ENCODE assay signal across 8 cellular contexts in genomic region chr2:155145758-155146229, GRCh38.
DNase-seq lines count a peak whose midpoint lies in the region; ATAC-seq and TF ChIP-seq lines count a peak whose summit lies in the region.

No MANE protein-coding gene starts in this region.

- H3K9me3 Mint-ChIP-seq in H9 (no peaks in the 10 kb centered on the region), glutamatergic neuron (ENCODE audit: unreplicated experiment) (peaks cover 5% of the 10 kb centered on the region), nephron progenitor cell (no peaks in the 10 kb centered on the region)
- no peaks in the 10 kb centered on the region for H3K9me3 Mint-ChIP-seq in activated T-cell treated with anti-CD3 and anti-CD28 coated beads, Interleukin-2, amount 50 U/mL, for 4 hours

- no peak overlapping the region for H3K9ac ChIP-seq in H9 (ENCODE audit: extremely low read depth, insufficient read length, low read length)

- no peak overlapping the region for H3K14ac ChIP-seq in H9 (ENCODE audit: insufficient read depth, low read length)

- no peak overlapping the region for H3K27ac ChIP-seq in H9 (ENCODE audit: insufficient read length, low read depth, low read length)

- H3K79me2 ChIP-seq in H9 (ENCODE audit: insufficient read depth, low read length): no peaks in the 10 kb centered on the region

- no peak overlapping the region for H2BK120ac ChIP-seq in H9 (ENCODE audit: low read depth, low read length, poor library complexity, severe bottlenecking)

- no peak overlapping the region for H3K18ac ChIP-seq in H9 (ENCODE audit: insufficient read length, low read depth, low read length)

- no peaks in the 10 kb centered on the region for H3K27me3 ChIP-seq in H9 (ENCODE audit: insufficient read depth, low read length)

- ATAC-seq in GM18867 (IDR thresholded peaks at IDR 0.05; ENCODE audit: unreplicated experiment) (peak; percentile 98), HG03521 (IDR thresholded peaks at IDR 0.05; ENCODE audit: unreplicated experiment) (peak; percentile 96)
- ATAC-seq in activated T-cell treated with anti-CD3 and anti-CD28 coated beads, Interleukin-2, amount 50 U/mL, for 4 hours: no peak

- no peak overlapping the region for H3K56ac ChIP-seq in H9 (ENCODE audit: insufficient read length, low read depth, low read length)

- H3K79me1 ChIP-seq in H9 (ENCODE audit: insufficient read depth, low read depth, low read length, poor library complexity, severe bottlenecking): no peaks in the 10 kb centered on the region

- no peak overlapping the region for H2BK15ac ChIP-seq in H9 (ENCODE audit: low read depth, low read length)

- DNase-seq in H9: no peak
- peak; percentile 25 for DNase-seq in glutamatergic neuron
- DNase-seq in foreskin melanocyte: no peak
- no peak for DNase-seq in DMS153 (lab: John Stamatoyannopoulos, UW)
- DNase-seq in activated T-cell treated with anti-CD3 and anti-CD28 coated beads, Interleukin-2, amount 50 U/mL, for 4 hours: no peak
- DNase-seq in nephron progenitor cell: no peak

- H3K36me3 Mint-ChIP-seq in H9 (ENCODE audit: insufficient read depth in 1 of 3, low read depth in 3 of 3): no peaks in the 10 kb centered on the region
- no peaks in the 10 kb centered on the region for H3K36me3 Mint-ChIP-seq in glutamatergic neuron (ENCODE audit: unreplicated experiment)
- no peaks in the 10 kb centered on the region for H3K36me3 Mint-ChIP-seq in activated T-cell treated with anti-CD3 and anti-CD28 coated beads, Interleukin-2, amount 50 U/mL, for 4 hours (ENCODE audit: insufficient read depth)
- H3K36me3 Mint-ChIP-seq in nephron progenitor cell (ENCODE audit: low read depth): no peaks in the 10 kb centered on the region

- H3K23me2 ChIP-seq in H9 (ENCODE audit: insufficient read length, low read depth, low read length, poor library complexity, severe bottlenecking): no peaks in the 10 kb centered on the region

- H3K4me1 Mint-ChIP-seq in H9: peaks cover 4 to 8% of the 10 kb centered on the region in 2 experiments; a peak in 3 of 4 replicates
- peaks cover 34% of the 10 kb centered on the region for H3K4me1 Mint-ChIP-seq in glutamatergic neuron (ENCODE audit: low read depth, unreplicated experiment)
- H3K4me1 Mint-ChIP-seq in activated T-cell treated with anti-CD3 and anti-CD28 coated beads, Interleukin-2, amount 50 U/mL, for 4 hours (ENCODE audit: low read depth): no peaks in the 10 kb centered on the region
- peaks cover 16% of the 10 kb centered on the region for H3K4me1 Mint-ChIP-seq in nephron progenitor cell

- no peak overlapping the region for H4K8ac ChIP-seq in H9 (replicated peaks; ENCODE audit: insufficient read length, low read depth, low read length)

- H2AFZ ChIP-seq in H9 (ENCODE audit: low read length): peak overlapping the region; percentile 16

- H2BK5ac ChIP-seq in H9 (ENCODE audit: insufficient read length, low read length): no peak overlapping the region

- H4K20me1 ChIP-seq in H9 (ENCODE audit: control insufficient read depth, insufficient read depth, insufficient read length): no peaks in the 10 kb centered on the region

- H3T11ph ChIP-seq in H9 (ENCODE audit: low read length): no peak overlapping the region

- H3K27ac Mint-ChIP-seq in H9 (no peak overlapping the region), glutamatergic neuron (ENCODE audit: unreplicated experiment) (peak overlapping the region; percentile 99), nephron progenitor cell (no peak overlapping the region)

- no peaks in the 10 kb centered on the region for H3K4me1 ChIP-seq in H9 (ENCODE audit: insufficient read depth, low read length)

- H2AK5ac ChIP-seq in H9 (ENCODE audit: insufficient read length, low read length): no peak overlapping the region

- H3K4me3 Mint-ChIP-seq in H9 (no peak overlapping the region), glutamatergic neuron (ENCODE audit: unreplicated experiment) (peak overlapping the region; percentile 81), nephron progenitor cell (no peak overlapping the region)
- H3K4me3 Mint-ChIP-seq in activated T-cell treated with anti-CD3 and anti-CD28 coated beads, Interleukin-2, amount 50 U/mL, for 4 hours: no peak overlapping the region

- no peak overlapping the region for H4K5ac ChIP-seq in H9 (ENCODE audit: insufficient read length, low read depth, low read length)

- H3K27me3 Mint-ChIP-seq in H9 (ENCODE audit: low read depth) (no peaks in the 10 kb centered on the region), glutamatergic neuron (ENCODE audit: unreplicated experiment) (peaks cover 2% of the 10 kb centered on the region), nephron progenitor cell (ENCODE audit: low read depth, poor library complexity) (no peaks in the 10 kb centered on the region)
- no peaks in the 10 kb centered on the region for H3K27me3 Mint-ChIP-seq in activated T-cell treated with anti-CD3 and anti-CD28 coated beads, Interleukin-2, amount 50 U/mL, for 4 hours (ENCODE audit: low read depth)

- H4K91ac ChIP-seq in H9 (ENCODE audit: insufficient read length, low read depth, low read length): no peak overlapping the region

- no peak overlapping the region for H2BK12ac ChIP-seq in H9 (ENCODE audit: insufficient read length, low read depth, low read length)

- no peak overlapping the region for H2BK20ac ChIP-seq in H9 (ENCODE audit: low read depth, low read length, poor library complexity, severe bottlenecking)

- H3K4me2 ChIP-seq in H9 (ENCODE audit: insufficient read depth, insufficient read length, low read length): no peak overlapping the region

- no peak overlapping the region for H3K23ac ChIP-seq in H9 (ENCODE audit: insufficient read length, low read depth, low read length)

- no peak overlapping the region for H3K4ac ChIP-seq in H9 (ENCODE audit: low read depth, low read length)

- no peaks in the 10 kb centered on the region for H3K9me3 ChIP-seq in H9 (ENCODE audit: control insufficient read depth, low read depth, low read length)

- TF ChIP-seq CTCF in H9 (conservative IDR thresholded peaks at IDR 0.05) (no peak), glutamatergic neuron (IDR thresholded peaks at IDR 0.05; ENCODE audit: partially characterized antibody, unreplicated experiment) (no peak), nephron progenitor cell (IDR thresholded peaks at IDR 0.05) (no peak)

- WGBS in H9 (ENCODE audit: extremely low coverage, insufficient read length, low lambda C conversion rate): no CpG with 5 or more reads among the region's 3 CpGs

Comparison
In these comparisons a context has a peak if more than half of its experiments do, and no peak if none do; other contexts are left out.
1. ATAC-seq: peak in GM18867 (single experiment) and HG03521 (single experiment); none in activated T-cell treated with anti-CD3 and anti-CD28 coated beads, Interleukin-2, amount 50 U/mL, for 4 hours (0 of 2).